ENCODE assay signal across 1 cellular context in genomic region chr1:102531031-102531430, GRCh38.
TF ChIP-seq lines count a peak whose summit lies in the region.

No MANE protein-coding gene starts in this region.

TF ChIP-seq in HepG2, 621 proteins besides CTCF, POLR2A, EP300 and RAD21 (continued from another document):
- no peak for TF ChIP-seq ZNF407 (CRISPR knock-in tag; IDR thresholded peaks at IDR 0.05; ENCODE audit: not compliant biosample characterization)
- no peak for TF ChIP-seq PAWR (CRISPR knock-in tag; IDR thresholded peaks at IDR 0.05; ENCODE audit: borderline replicate concordance)
- no peak for TF ChIP-seq NRL (CRISPR knock-in tag; IDR thresholded peaks at IDR 0.05; ENCODE audit: borderline replicate concordance)
- no peak for TF ChIP-seq ATRX (CRISPR knock-in tag; IDR thresholded peaks at IDR 0.05; ENCODE audit: borderline replicate concordance)
